In genomic region chr10:9759596-9759995, GRCh38 we compare ENCODE assay signal across 32 cellular contexts.
"Had no signal": no experiment of that assay in that cellular context is flagged by ENCODE, and none has a peak within 500 bp of the region (broad histone marks: within the 10 kb centered on the region; RNA-seq: fewer than 3 reads in every experiment).

No MANE protein-coding gene starts in this region.

- H3K27me3 ChIP-seq: MG63, Peyer's patch, SJSA1 had no signal

- H3K9ac ChIP-seq: KMS-11, SK-N-SH had no signal

- H3K4me2 ChIP-seq: KMS-11, SK-N-SH had no signal

- DNase-seq: Kasumi-1, MG63, NCI-H1048, NCI-H1092 treated with DMSO at 0.1 percent for 48 hours, NCI-H1105 treated with DMSO at 0.1 percent for 48 hours, NCI-H1417, NCI-H1436, NCI-H146, NCI-H1694, NCI-H187, NCI-H1930, NCI-H2029 treated with DMSO at 0.1 percent for 48 hours, NCI-H2081 treated with DMSO at 0.1 percent for 48 hours, NCI-H2107, NCI-H2171, NCI-H226, NCI-H446 treated with DMSO at 0.1 percent for 48 hours, NCI-H510A, NCI-H524, NCI-H526, NCI-H69, NCI-H748 treated with DMSO at 0.1 percent for 48 hours, NCI-H82, Peyer's patch, Right ventricle myocardium superior, SHP77 treated with DMSO at 0.1 percent for 48 hours, SK-N-SH, SW 1271, T-helper 1 cell had no signal

- H3K4me1 ChIP-seq: Peyer's patch, SJSA1 had no signal

- H3K36me3 ChIP-seq: MG63, Peyer's patch, SJSA1 had no signal

- H3K9me2 ChIP-seq: SK-N-SH had no signal

- H3K9me3 ChIP-seq: Peyer's patch, SK-N-SH had no signal

- H3K4me3 ChIP-seq: MG63, Peyer's patch, SJSA1 had no signal

- H3K27ac ChIP-seq: KMS-11, Peyer's patch, RWPE1, SJSA1 had no signal
